ENCODE assay signal across 18 cellular contexts in genomic region chr9:102461441-102461840, GRCh38.
"Had no signal": no experiment of that assay in that cellular context is flagged by ENCODE, and none has a peak within 500 bp of the region (broad histone marks: within the 10 kb centered on the region; RNA-seq: fewer than 3 reads in every experiment).

No MANE protein-coding gene starts in this region.

- ATAC-seq: heart right ventricle; left lung; psoas muscle; stimulated activated naive CD8-positive, alpha-beta T cell treated with anti-CD3 and anti-CD28 coated beads, Interleukin-15, Interleukin-2, amounts not matched to agents 100 U/mL and 50 U/mL, for 24 hours had no signal

- H3K27me3 Mint-ChIP-seq: activated naive CD4-positive, alpha-beta T cell treated with anti-CD3 and anti-CD28 coated beads, Interleukin-2, amount 50 U/mL, for 24 hours; memory B cell had no signal

- H3K4me1 Mint-ChIP-seq: activated naive CD4-positive, alpha-beta T cell treated with anti-CD3 and anti-CD28 coated beads, Interleukin-2, amount 50 U/mL, for 24 hours; memory B cell; nephron had no signal

- H3K27ac ChIP-seq: brain microvascular endothelial cell, heart right ventricle, left lung, psoas muscle, sigmoid colon, upper lobe of left lung had no signal

- H3K4me1 ChIP-seq: heart right ventricle, left lung, psoas muscle, sigmoid colon, upper lobe of left lung had no signal

- FAIRE-seq: frontal cortex had no signal

- H3K4me3 Mint-ChIP-seq: activated naive CD4-positive, alpha-beta T cell treated with anti-CD3 and anti-CD28 coated beads, Interleukin-2, amount 50 U/mL, for 24 hours; memory B cell; nephron; T-helper 2 cell treated with Interferon-gamma antibody and Interleukin-4, amounts not matched to agents 5 μg/mL and 100 μg/mL, for 36 hours had no signal

- H3K9me3 Mint-ChIP-seq: nephron had no signal

- H3K36me3 ChIP-seq: brain microvascular endothelial cell, heart right ventricle, left lung, sigmoid colon, upper lobe of left lung had no signal

- H3K36me3 Mint-ChIP-seq: activated naive CD4-positive, alpha-beta T cell treated with anti-CD3 and anti-CD28 coated beads, Interleukin-2, amount 50 U/mL, for 24 hours; memory B cell had no signal

- DNase-seq: activated CD4-positive, alpha-beta T cell treated with anti-CD3 and anti-CD28 coated beads, Interleukin-2, amount 50 U/mL, for 4 hours; activated CD4-positive, CD25-positive, alpha-beta regulatory T cell treated with anti-CD3 and anti-CD28 coated beads, Interleukin-2, amount 50 U/mL, for 72 hours; activated T-cell treated with anti-CD3 and anti-CD28 coated beads, Interleukin-2, amount 50 U/mL, for 1 hour; brain microvascular endothelial cell; heart right ventricle; islet precursor cell; psoas muscle; sigmoid colon; stimulated activated CD4-positive, alpha-beta T cell treated with anti-CD3 and anti-CD28 coated beads, Interleukin-12 subunit alpha, Interleukin-12 subunit beta, amount 100 ng/mL, for 4 hours; stimulated activated CD4-positive, alpha-beta T cell treated with anti-CD3 and anti-CD28 coated beads, Interleukin-2, amount 100 ng/mL, for 48 hours; stimulated activated naive CD8-positive, alpha-beta T cell treated with anti-CD3 and anti-CD28 coated beads, Interleukin-15, Interleukin-2, amounts not matched to agents 100 U/mL and 50 U/mL, for 24 hours had no signal

- H3K9me3 ChIP-seq: left lung, psoas muscle, sigmoid colon, upper lobe of left lung had no signal

- H3K27ac Mint-ChIP-seq: activated naive CD4-positive, alpha-beta T cell treated with anti-CD3 and anti-CD28 coated beads, Interleukin-2, amount 50 U/mL, for 24 hours; memory B cell; nephron; T-helper 2 cell treated with Interferon-gamma antibody and Interleukin-4, amounts not matched to agents 5 μg/mL and 100 μg/mL, for 36 hours had no signal

- H3K4me3 ChIP-seq: heart right ventricle, left lung, psoas muscle, sigmoid colon, upper lobe of left lung had no signal

- H3K27me3 ChIP-seq: brain microvascular endothelial cell, heart right ventricle, left lung, sigmoid colon, upper lobe of left lung had no signal
